8 cellular contexts compared by ENCODE assay signal in the genomic region with DNA sequence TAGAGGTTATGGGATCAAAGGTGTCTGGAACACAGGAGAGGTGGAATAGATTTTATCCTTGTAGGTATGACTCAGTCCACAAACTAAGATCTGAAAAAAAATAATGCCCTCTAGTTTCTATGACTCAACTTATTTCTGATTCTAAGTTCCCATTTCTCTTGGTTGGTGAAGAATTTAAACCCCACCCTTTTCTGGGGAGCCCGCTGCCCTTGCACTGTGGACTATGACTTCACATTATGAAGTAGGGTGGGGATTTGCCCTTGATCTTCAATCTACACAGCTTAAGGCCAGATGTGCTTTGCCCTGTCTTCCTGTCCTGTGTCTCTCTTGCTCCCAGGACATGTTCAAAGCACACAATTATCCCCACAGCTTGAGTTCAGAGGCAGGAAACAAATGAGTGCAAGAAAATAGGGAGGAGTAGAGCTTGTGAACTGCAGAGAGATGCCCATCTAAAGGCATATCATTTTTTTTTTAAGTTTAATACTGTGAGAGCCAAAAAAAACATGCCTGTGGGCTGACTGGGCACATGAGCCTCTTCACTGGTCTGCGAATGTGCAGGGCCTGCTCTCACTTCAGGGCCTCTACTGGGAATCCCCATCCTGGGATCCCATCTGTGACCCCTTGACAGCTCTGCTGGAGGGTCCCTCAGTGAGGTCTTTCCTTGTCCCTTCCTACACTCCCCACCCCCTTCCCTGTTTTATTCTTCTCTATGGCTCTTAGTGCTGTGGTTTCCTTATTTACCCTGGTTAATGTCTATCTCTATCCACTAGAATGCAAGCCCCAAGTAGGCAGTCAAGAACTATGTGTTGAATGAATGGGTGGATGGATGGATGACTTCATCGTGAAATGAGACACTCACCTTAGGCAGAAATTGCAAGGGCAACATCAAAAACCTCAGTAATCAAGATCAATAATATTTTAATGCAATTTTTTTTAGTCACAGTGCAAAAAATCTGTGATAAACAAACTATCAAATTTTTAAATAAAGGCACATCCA.
DNase-seq lines count a peak whose midpoint lies in the region; ATAC-seq and TF ChIP-seq lines count a peak whose summit lies in the region.

No MANE protein-coding gene starts in this region.

- H3K9ac ChIP-seq in colonic mucosa (ENCODE audit: low read depth in 2 of 2, low read length in 2 of 2) = no peak overlapping the region

- H3K9me3 ChIP-seq in Panc1 (ENCODE audit: control insufficient read depth, insufficient read depth, low read depth, low read length) (no peaks in the 10 kb centered on the region), colonic mucosa (no peaks in the 10 kb centered on the region)

- in situ Hi-C loops in Panc1 (cut with HindIII; ENCODE audit: low pct_unique_long_range_greater_than_20kb, low sequenced_read_pairs) = no loop called here

- H3K4me3 ChIP-seq in GM06990 (replicated peaks; ENCODE audit: low read depth, low read length) = no peak overlapping the region
- H3K4me3 ChIP-seq in Panc1 (ENCODE audit: low read depth in 2 of 2, low read length in 2 of 2) = no peak overlapping the region
- no peak overlapping the region for H3K4me3 ChIP-seq in colonic mucosa

- H3K36me3 ChIP-seq in GM06990 (ENCODE audit: control insufficient read depth, insufficient read depth, low read length) (peaks cover 3% of the 10 kb centered on the region), Panc1 (ENCODE audit: control insufficient read depth, insufficient read depth, low read length) (no peaks in the 10 kb centered on the region), colonic mucosa (no peaks in the 10 kb centered on the region)

- intact Hi-C loops in Panc1 (cut with micrococcal nuclease; ENCODE audit: unreplicated experiment) (no loop called here), colonic mucosa (cut with DNase I) (no loop called here)

- DNase-seq in GM06990 (ENCODE audit: extremely low read depth, insufficient read length) (peak; percentile 55), Panc1 (ENCODE audit: low read depth, low spot score) (peak; percentile 53), colonic mucosa (peak; percentile 64), smooth muscle cell of the brain vasculature (ENCODE audit: low read depth, low spot score) (peak; percentile 58), NAMALWA (ENCODE audit: low spot score) (no peak), SHP77 treated with DMSO at 0.1 percent for 48 hours (lab: John Stamatoyannopoulos, UW) (no peak)

- no peak for TF ChIP-seq CTCF in GM06990 (IDR thresholded peaks at IDR 0.05; ENCODE audit: insufficient read depth, low read length, poor library complexity, severe bottlenecking)
- no peak for TF ChIP-seq CTCF in Panc1 (IDR thresholded peaks at IDR 0.05)
- TF ChIP-seq CTCF in colonic mucosa (IDR thresholded peaks at IDR 0.05) = no peak

- H3K27me3 ChIP-seq in GM06990 (replicated peaks; ENCODE audit: control insufficient read depth, insufficient read depth, low read length) (no peaks in the 10 kb centered on the region), Panc1 (ENCODE audit: control insufficient read depth, insufficient read depth, low read length) (no peaks in the 10 kb centered on the region), colonic mucosa (no peaks in the 10 kb centered on the region)

- ATAC-seq in HG02678 (IDR thresholded peaks at IDR 0.05; ENCODE audit: unreplicated experiment) (peak; percentile 33), Panc1 (peak; percentile 83), HG03135 (IDR thresholded peaks at IDR 0.05; ENCODE audit: unreplicated experiment) (no peak)

- H3K27ac ChIP-seq in Panc1 (ENCODE audit: low read length) (no peak overlapping the region), colonic mucosa (peak overlapping the region; percentile 64)

- H3K4me1 ChIP-seq in Panc1 (ENCODE audit: control insufficient read depth, insufficient read depth, low read length) = no peaks in the 10 kb centered on the region
- H3K4me1 ChIP-seq in colonic mucosa = no peaks in the 10 kb centered on the region

- POLR2A ChIA-PET in Panc1 (lab: Charles Lee) = no interaction called here

- BruUV-seq in Panc1 (replicated peaks; lab: Mats Ljungman, UMichigan) = no TSS peak

- CTCF ChIA-PET in Panc1 (lab: Charles Lee) = no interaction called here

Comparison
In these comparisons a context has a peak if more than half of its experiments do, and no peak if none do; other contexts are left out.
1. DNase-seq: peak in GM06990 (single experiment), Panc1 (single experiment), colonic mucosa (single experiment) and smooth muscle cell of the brain vasculature (single experiment); none in NAMALWA (single experiment) and SHP77 treated with DMSO at 0.1 percent for 48 hours (single experiment).